In genomic region chr1:26900815-26901511, GRCh38 we compare ENCODE assay signal across 9 cellular contexts. TPM values are rescaled to one million over a fixed set of nuclear protein-coding genes. Genes with fewer than 3 reads are reported as not detected.
DNase-seq lines count a peak whose midpoint lies in the region; ATAC-seq and TF ChIP-seq lines count a peak whose summit lies in the region.
"Had no signal": no experiment of that assay in that cellular context is flagged by ENCODE, and none has a peak within 500 bp of the region (broad histone marks: within the 10 kb centered on the region; RNA-seq: fewer than 3 reads in every experiment).

No MANE protein-coding gene starts in this region.

- H3K79me2 ChIP-seq in HCT116 (ENCODE audit: insufficient read depth, low read length), result peaks cover 27% of the 10 kb centered on the region

- H3K4me1 Mint-ChIP-seq in T-helper 2 cell treated with Interferon-gamma antibody and Interleukin-4, amounts not matched to agents 5 μg/mL and 100 μg/mL, for 36 hours (ENCODE audit: low read depth), result peaks cover 17% of the 10 kb centered on the region

- intact Hi-C loops in HCT116 (cut with micrococcal nuclease), result no loop called here

- RAD21 ChIA-PET in HCT116 (lab: Charles Lee; ENCODE audit: low non-redundant PET in 1 of 2, low total read pairs in 2 of 2, uncharacterized antibody in 2 of 2, unreplicated experiment in 2 of 2), result interaction anchor here in 1 of 2 experiments (0.7 kb wide), 1 partner anchor 91 kb away, joined by 3 read pairs; no protein-coding TSS in a partner anchor

- TF ChIP-seq CTCF in HCT116 (IDR thresholded peaks at IDR 0.05 in 2 of 3, conservative IDR thresholded peaks at IDR 0.05 in 1 of 3; ENCODE audit: borderline replicate concordance in 1 of 3, insufficient read depth in 1 of 3, low read depth in 2 of 3, low read length in 2 of 3), result no peak
- TF ChIP-seq CTCF in foreskin keratinocyte (conservative IDR thresholded peaks at IDR 0.05), result no peak
- TF ChIP-seq CTCF in GM20000 (IDR thresholded peaks at IDR 0.05; ENCODE audit: extremely low read depth, missing control alignments), result no peak

- H3K4me1 ChIP-seq in HCT116 (ENCODE audit: control insufficient read depth in 1 of 2, insufficient read depth in 2 of 2, low read length in 2 of 2) (peaks cover 0 to 17% of the 10 kb centered on the region in 2 experiments; a peak in 2 of 4 replicates), foreskin keratinocyte (peaks cover 3% of the 10 kb centered on the region), skeletal muscle tissue (ENCODE audit: control insufficient read depth in 3 of 3, insufficient read depth in 3 of 3, low read length in 3 of 3) (peaks cover 9 to 23% (median 13%) of the 10 kb centered on the region in 3 donors)

- TF ChIP-seq POLR2A in HCT116 (IDR thresholded peaks at IDR 0.05; ENCODE audit: borderline replicate concordance, extremely low read depth, insufficient read depth, insufficient read length), result no peak

- peak overlapping the region; percentile 92 for H3K4me3 Mint-ChIP-seq in T-helper 2 cell treated with Interferon-gamma antibody and Interleukin-4, amounts not matched to agents 5 μg/mL and 100 μg/mL, for 36 hours

- H3K27me3 ChIP-seq in HCT116 (ENCODE audit: insufficient read depth, low read length) (no peaks in the 10 kb centered on the region), foreskin keratinocyte (no peaks in the 10 kb centered on the region), skeletal muscle tissue (ENCODE audit: control insufficient read depth in 3 of 3, insufficient read depth in 3 of 3, low read length in 3 of 3) (no peaks in the 10 kb centered on the region)

- no peaks in the 10 kb centered on the region for H3K9me2 ChIP-seq in HCT116 (ENCODE audit: insufficient read depth)

- peak overlapping the region; percentile 61 for H3K27ac ChIP-seq in HCT116 (ENCODE audit: low read depth, low read length)
- peak overlapping the region; percentile 71 for H3K27ac ChIP-seq in foreskin keratinocyte
- H3K27ac ChIP-seq in skeletal muscle tissue (ENCODE audit: low read depth, low read length), result peak overlapping the region; percentile 78

- POLR2A ChIA-PET in HCT116 (lab: Charles Lee), result interaction anchor here (1.0 to 2.0 kb wide), 7 partner anchors 8 to 59 kb away, joined by 3 to 17 read pairs (median 6); partner anchors contain the start of genes GPN2 and KDF1

- H3K36me3 ChIP-seq in HCT116 (ENCODE audit: control insufficient read depth in 1 of 2, insufficient read depth in 2 of 2, low read length in 2 of 2) (peaks cover 8% of the 10 kb centered on the region in 2 experiments; a peak in 2 of 4 replicates), skeletal muscle tissue (ENCODE audit: control insufficient read depth in 3 of 3, insufficient read depth in 3 of 3, low read length in 3 of 3) (peaks cover 7 to 10% (median 8%) of the 10 kb centered on the region in 3 donors)

- no peak for DNase-seq in HCT116 (ENCODE audit: low read depth, low spot score)
- DNase-seq in T-helper 2 cell treated with Interferon-gamma antibody and Interleukin-4, amounts not matched to agents 5 μg/mL and 100 μg/mL, for 36 hours (ENCODE audit: low spot score), result no peak
- DNase-seq in foreskin keratinocyte, result no peak
- no peak for DNase-seq in DMS 273 (lab: John Stamatoyannopoulos, UW; ENCODE audit: unreplicated experiment)
- DNase-seq in GM20000 (ENCODE audit: low spot score), result no peak
- no peak for DNase-seq in NCI-H1048 (lab: John Stamatoyannopoulos, UW)

- H2AFZ ChIP-seq in HCT116 (ENCODE audit: low read depth, low read length, poor library complexity, severe bottlenecking), result peak overlapping the region; percentile 91

- H3K9me3 Mint-ChIP-seq in T-helper 2 cell treated with Interferon-gamma antibody and Interleukin-4, amounts not matched to agents 5 μg/mL and 100 μg/mL, for 36 hours, result no peaks in the 10 kb centered on the region

- H3K36me3 Mint-ChIP-seq in T-helper 2 cell treated with Interferon-gamma antibody and Interleukin-4, amounts not matched to agents 5 μg/mL and 100 μg/mL, for 36 hours (ENCODE audit: low read depth), result peaks cover 9% of the 10 kb centered on the region

- H3K4me2 ChIP-seq in HCT116 (ENCODE audit: low read length), result peak overlapping the region; percentile 79

- TSS peak; percentile 94 for BruUV-seq in HCT116 (replicated peaks; lab: Mats Ljungman, UMichigan)

- H3K9me3 ChIP-seq in HCT116 (ENCODE audit: control insufficient read depth in 1 of 2, insufficient read depth in 1 of 2, low read depth in 1 of 2, low read length in 2 of 2) (no peaks in the 10 kb centered on the region), skeletal muscle tissue (ENCODE audit: control insufficient read depth in 3 of 3, low read length in 3 of 3) (no peaks in the 10 kb centered on the region)

- CTCF ChIA-PET in HCT116 (lab: Charles Lee), result interaction anchor here (0.9 kb wide), 1 partner anchor 11 kb away, joined by 3 read pairs; the partner anchor contains the start of gene GPN2

- peak overlapping the region; percentile 93 for H3K9ac ChIP-seq in HCT116 (ENCODE audit: low read length)
- peak overlapping the region; percentile 96 to 97 (median 97) for H3K9ac ChIP-seq in skeletal muscle tissue (ENCODE audit: low read depth in 1 of 3, low read length in 3 of 3)

- H3K4me3 ChIP-seq in HCT116 (replicated peaks in 1 of 2; ENCODE audit: low read depth in 1 of 2, low read length in 2 of 2) (peak overlapping the region; percentile 92 to 99), skeletal muscle tissue (ENCODE audit: low read length in 3 of 3) (peak overlapping the region; percentile 94 to 100 (median 97))

- H3K27ac Mint-ChIP-seq in T-helper 2 cell treated with Interferon-gamma antibody and Interleukin-4, amounts not matched to agents 5 μg/mL and 100 μg/mL, for 36 hours, result peak overlapping the region; percentile 99

- peaks cover 3% of the 10 kb centered on the region for H3K27me3 Mint-ChIP-seq in T-helper 2 cell treated with Interferon-gamma antibody and Interleukin-4, amounts not matched to agents 5 μg/mL and 100 μg/mL, for 36 hours (ENCODE audit: low read depth)

- H4K20me1 ChIP-seq in HCT116 (ENCODE audit: insufficient read depth), result no peaks in the 10 kb centered on the region

- no peak for TF ChIP-seq RAD21 in HCT116 (IDR thresholded peaks at IDR 0.05; ENCODE audit: low read depth)

- ATAC-seq in HCT116 (no peak), foreskin keratinocyte (no peak), GM19035 (IDR thresholded peaks at IDR 0.05; ENCODE audit: unreplicated experiment) (no peak)

TF ChIP-seq in HCT116, 20 proteins besides CTCF, POLR2A, EP300 and RAD21 (continues in another document):
- no peak for TF ChIP-seq SP1 (IDR thresholded peaks at IDR 0.05; ENCODE audit: low read depth)
- TF ChIP-seq, protein P1, sequence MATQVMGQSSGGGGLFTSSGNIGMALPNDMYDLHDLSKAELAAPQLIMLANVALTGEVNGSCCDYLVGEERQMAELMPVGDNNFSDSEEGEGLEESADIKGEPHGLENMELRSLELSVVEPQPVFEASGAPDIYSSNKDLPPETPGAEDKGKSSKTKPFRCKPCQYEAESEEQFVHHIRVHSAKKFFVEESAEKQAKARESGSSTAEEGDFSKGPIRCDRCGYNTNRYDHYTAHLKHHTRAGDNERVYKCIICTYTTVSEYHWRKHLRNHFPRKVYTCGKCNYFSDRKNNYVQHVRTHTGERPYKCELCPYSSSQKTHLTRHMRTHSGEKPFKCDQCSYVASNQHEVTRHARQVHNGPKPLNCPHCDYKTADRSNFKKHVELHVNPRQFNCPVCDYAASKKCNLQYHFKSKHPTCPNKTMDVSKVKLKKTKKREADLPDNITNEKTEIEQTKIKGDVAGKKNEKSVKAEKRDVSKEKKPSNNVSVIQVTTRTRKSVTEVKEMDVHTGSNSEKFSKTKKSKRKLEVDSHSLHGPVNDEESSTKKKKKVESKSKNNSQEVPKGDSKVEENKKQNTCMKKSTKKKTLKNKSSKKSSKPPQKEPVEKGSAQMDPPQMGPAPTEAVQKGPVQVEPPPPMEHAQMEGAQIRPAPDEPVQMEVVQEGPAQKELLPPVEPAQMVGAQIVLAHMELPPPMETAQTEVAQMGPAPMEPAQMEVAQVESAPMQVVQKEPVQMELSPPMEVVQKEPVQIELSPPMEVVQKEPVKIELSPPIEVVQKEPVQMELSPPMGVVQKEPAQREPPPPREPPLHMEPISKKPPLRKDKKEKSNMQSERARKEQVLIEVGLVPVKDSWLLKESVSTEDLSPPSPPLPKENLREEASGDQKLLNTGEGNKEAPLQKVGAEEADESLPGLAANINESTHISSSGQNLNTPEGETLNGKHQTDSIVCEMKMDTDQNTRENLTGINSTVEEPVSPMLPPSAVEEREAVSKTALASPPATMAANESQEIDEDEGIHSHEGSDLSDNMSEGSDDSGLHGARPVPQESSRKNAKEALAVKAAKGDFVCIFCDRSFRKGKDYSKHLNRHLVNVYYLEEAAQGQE (IDR thresholded peaks at IDR 0.05; ENCODE audit: low read depth), result no peak
- no peak for TF ChIP-seq POLR2AphosphoS5 (IDR thresholded peaks at IDR 0.05; ENCODE audit: low read depth, low read length)
- no peak for TF ChIP-seq ELF1 (IDR thresholded peaks at IDR 0.05; ENCODE audit: borderline replicate concordance, low read depth)
- TF ChIP-seq EGR1 (IDR thresholded peaks at IDR 0.05; ENCODE audit: low read depth), result no peak
- no peak for TF ChIP-seq FOSL1 (IDR thresholded peaks at IDR 0.05; ENCODE audit: low read depth)
- no peak for TF ChIP-seq ATF3 (IDR thresholded peaks at IDR 0.05)
- TF ChIP-seq MAX (IDR thresholded peaks at IDR 0.05), result no peak

RNA-seq across cellular contexts. Expression of gene GPATCH3, which starts 0.7 kb away (rescaled TPM):
- total RNA-seq in HCT116 (2021; ENCODE audit: unreplicated experiment) (14.8 TPM), foreskin keratinocyte (7.1 and 10.4 TPM in 2 replicates), skeletal muscle tissue (15.7 TPM)
- 7.2 and 8.1 TPM in 2 replicates for polyA plus RNA-seq in HCT116 (2012)
- polyA plus RNA-seq in foreskin keratinocyte, result 9.0 TPM in 2 replicates

RNA-seq across cellular contexts. Expression of gene GPN2, which starts 10.9 kb away (rescaled TPM):
- total RNA-seq in HCT116 (2021; ENCODE audit: unreplicated experiment) (37.2 TPM), foreskin keratinocyte (21.2 and 25.7 TPM in 2 replicates), skeletal muscle tissue (6.3 TPM)
- 42.0 and 42.9 TPM in 2 replicates for polyA plus RNA-seq in HCT116 (2012)
- 37.1 and 39.7 TPM in 2 replicates for polyA plus RNA-seq in foreskin keratinocyte

RNA-seq across cellular contexts. Expression of gene NR0B2, which starts 12.8 kb away (rescaled TPM):
- total RNA-seq in HCT116 (2021; ENCODE audit: unreplicated experiment) (not detected), foreskin keratinocyte (not detected in 2 replicates), skeletal muscle tissue (not detected)
- polyA plus RNA-seq in HCT116 (2012), result 0.11 TPM in 1 of 2 replicates, not detected in the other
- polyA plus RNA-seq in foreskin keratinocyte, result not detected in 2 replicates
- total RNA-seq: glomerular endothelial cell had no signal

RNA-seq across cellular contexts. Expression of gene NUDC, which starts 20.6 kb away (rescaled TPM):
- total RNA-seq in HCT116 (2021; ENCODE audit: unreplicated experiment) (119 TPM), foreskin keratinocyte (80.5 and 110 TPM in 2 replicates), skeletal muscle tissue (17.7 TPM)
- 105 and 121 TPM in 2 replicates for polyA plus RNA-seq in HCT116 (2012)
- polyA plus RNA-seq in foreskin keratinocyte, result 156 and 176 TPM in 2 replicates

RNA-seq across cellular contexts. Expression of gene SFN, which starts 38.0 kb away (rescaled TPM):
- total RNA-seq in HCT116 (2021; ENCODE audit: unreplicated experiment), result 245 TPM
- polyA plus RNA-seq in HCT116 (2012), result 354 and 441 TPM in 2 replicates
- 2,642 and 2,753 TPM in 2 replicates for total RNA-seq in foreskin keratinocyte
- polyA plus RNA-seq in foreskin keratinocyte, result 4,130 and 4,582 TPM in 2 replicates
- total RNA-seq in skeletal muscle tissue, result not detected
- total RNA-seq: glomerular endothelial cell had no signal
